8 cellular contexts compared by ENCODE assay signal in the genomic region with DNA sequence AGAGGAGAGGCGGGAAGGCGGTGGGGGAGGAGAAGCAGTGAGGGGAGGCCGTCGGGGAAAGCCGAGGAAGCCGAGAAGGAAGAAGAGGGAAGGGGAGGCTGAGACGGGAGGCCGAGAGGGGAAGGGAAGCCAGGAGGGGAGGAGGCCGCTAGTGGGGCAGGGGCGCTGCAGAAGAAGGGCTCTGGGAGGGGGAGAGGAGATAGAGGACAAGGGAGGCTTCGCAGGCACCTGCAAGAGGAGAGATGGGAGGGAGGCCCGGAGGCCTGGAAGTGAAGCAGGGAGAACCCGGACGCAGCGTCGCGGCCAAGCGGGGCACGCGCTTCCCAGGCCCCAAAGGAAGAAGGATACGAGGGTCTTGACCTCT. TPM values are rescaled to one million over a fixed set of nuclear protein-coding genes. Genes with fewer than 3 reads are reported as not detected.
DNase-seq lines count a peak whose midpoint lies in the region; ATAC-seq and TF ChIP-seq lines count a peak whose summit lies in the region.

No MANE protein-coding gene starts in this region.

- peaks cover 32% of the 10 kb centered on the region for H3K4me1 Mint-ChIP-seq in CD4-positive, alpha-beta T cell (ENCODE audit: low read depth)
- peaks cover 14% of the 10 kb centered on the region for H3K4me1 Mint-ChIP-seq in endothelial cell (ENCODE audit: unreplicated experiment)
- peaks cover 36% of the 10 kb centered on the region for H3K4me1 Mint-ChIP-seq in nephron

- peaks cover 14% of the 10 kb centered on the region for H3K27me3 ChIP-seq in CD4-positive, alpha-beta T cell (ENCODE audit: control insufficient read depth, insufficient read depth, low read length)

- H3K4me3 Mint-ChIP-seq in CD4-positive, alpha-beta T cell: peak overlapping the region; percentile 86
- H3K4me3 Mint-ChIP-seq in endothelial cell (ENCODE audit: unreplicated experiment): peak overlapping the region; percentile 82
- H3K4me3 Mint-ChIP-seq in nephron: peak overlapping the region; percentile 82 to 90 (median 86)

- no peaks in the 10 kb centered on the region for H3K9me3 ChIP-seq in CD4-positive, alpha-beta T cell (ENCODE audit: control insufficient read depth, low read length)

- DNase-seq in CD4-positive, alpha-beta T cell: no peak
- DNase-seq in RKO (ENCODE audit: low spot score) (peak; percentile 35), endothelial cell (ENCODE audit: low spot score) (no peak), A172 (ENCODE audit: low spot score) (no peak)
- no peak for DNase-seq in activated CD8-positive, alpha-beta memory T cell treated with anti-CD3 and anti-CD28 coated beads, Interleukin-2, amount 50 U/mL, for 4 hours

- H3K27ac ChIP-seq in CD4-positive, alpha-beta T cell (ENCODE audit: low read depth, low read length): no peak overlapping the region

- CTCF ChIA-PET in CD4-positive, alpha-beta T cell (lab: Charles Lee): no interaction called here

- no peak for ATAC-seq in CD4-positive, alpha-beta T cell (ENCODE audit: poor library complexity)
- ATAC-seq in GM21576 (IDR thresholded peaks at IDR 0.05; ENCODE audit: unreplicated experiment): peak; percentile 3
- ATAC-seq in GM18498 (IDR thresholded peaks at IDR 0.05; ENCODE audit: unreplicated experiment): no peak

- intact Hi-C loops in CD4-positive, alpha-beta T cell (cut with DNase I, micrococcal nuclease): loop anchor here in 1 of 2 experiments (2.0 to 5.0 kb wide), 3 partner anchors 25 to 1333 kb away; partner anchors contain the start of gene ABCA5

- peaks cover 12% of the 10 kb centered on the region for H3K36me3 Mint-ChIP-seq in CD4-positive, alpha-beta T cell (ENCODE audit: low read depth)
- H3K36me3 Mint-ChIP-seq in endothelial cell (ENCODE audit: low read depth, unreplicated experiment) (no peaks in the 10 kb centered on the region), nephron (ENCODE audit: low read depth) (no peaks in the 10 kb centered on the region)

- H3K9me3 Mint-ChIP-seq in CD4-positive, alpha-beta T cell: no peaks in the 10 kb centered on the region
- no peaks in the 10 kb centered on the region for H3K9me3 Mint-ChIP-seq in endothelial cell (ENCODE audit: unreplicated experiment)
- H3K9me3 Mint-ChIP-seq in nephron: no peaks in the 10 kb centered on the region

- TF ChIP-seq CTCF in CD4-positive, alpha-beta T cell (IDR thresholded peaks at IDR 0.05): no peak
- TF ChIP-seq CTCF in endothelial cell (IDR thresholded peaks at IDR 0.05; ENCODE audit: unreplicated experiment) (no peak), nephron (IDR thresholded peaks at IDR 0.05; ENCODE audit: unreplicated experiment in 3 of 3) (no peak)

- POLR2A ChIA-PET in CD4-positive, alpha-beta T cell (lab: Charles Lee): interaction anchor here (1.5 to 3.4 kb wide), 2 partner anchors 26 to 41 kb away, joined by 3 to 18 read pairs; partner anchors contain the start of gene KPNA2

- peak overlapping the region; percentile 75 for H3K27ac Mint-ChIP-seq in CD4-positive, alpha-beta T cell
- H3K27ac Mint-ChIP-seq in endothelial cell (ENCODE audit: unreplicated experiment) (no peak overlapping the region), nephron (peak overlapping the region; percentile 5 to 92 (median 88))

- H3K27me3 Mint-ChIP-seq in CD4-positive, alpha-beta T cell: peaks cover 19% of the 10 kb centered on the region
- H3K27me3 Mint-ChIP-seq in endothelial cell (ENCODE audit: unreplicated experiment) (peaks cover 10% of the 10 kb centered on the region), nephron (ENCODE audit: low read depth) (peaks cover 21% of the 10 kb centered on the region)

RNA-seq across cellular contexts. Expression of gene C17orf58, which starts 2.3 kb away (rescaled TPM):
- under 1 TPM; 0.22 to 0.31 TPM for total RNA-seq in CD4-positive, alpha-beta T cell
- 6.7 TPM for total RNA-seq in endothelial cell (ENCODE audit: unreplicated experiment)
- 20.0 and 24.2 TPM in 2 replicates for total RNA-seq in A172 (2014; rRNA removed; shearing (Covaris generic))

RNA-seq across cellular contexts. Expression of gene KPNA2, which starts 41.6 kb away (rescaled TPM):
- 10 to 100 TPM; 64.4 to 65.9 TPM for total RNA-seq in CD4-positive, alpha-beta T cell
- total RNA-seq in endothelial cell (ENCODE audit: unreplicated experiment): 104 TPM
- total RNA-seq in A172 (2014; rRNA removed; shearing (Covaris generic)): 358 and 473 TPM in 2 replicates
